In the genomic region with DNA sequence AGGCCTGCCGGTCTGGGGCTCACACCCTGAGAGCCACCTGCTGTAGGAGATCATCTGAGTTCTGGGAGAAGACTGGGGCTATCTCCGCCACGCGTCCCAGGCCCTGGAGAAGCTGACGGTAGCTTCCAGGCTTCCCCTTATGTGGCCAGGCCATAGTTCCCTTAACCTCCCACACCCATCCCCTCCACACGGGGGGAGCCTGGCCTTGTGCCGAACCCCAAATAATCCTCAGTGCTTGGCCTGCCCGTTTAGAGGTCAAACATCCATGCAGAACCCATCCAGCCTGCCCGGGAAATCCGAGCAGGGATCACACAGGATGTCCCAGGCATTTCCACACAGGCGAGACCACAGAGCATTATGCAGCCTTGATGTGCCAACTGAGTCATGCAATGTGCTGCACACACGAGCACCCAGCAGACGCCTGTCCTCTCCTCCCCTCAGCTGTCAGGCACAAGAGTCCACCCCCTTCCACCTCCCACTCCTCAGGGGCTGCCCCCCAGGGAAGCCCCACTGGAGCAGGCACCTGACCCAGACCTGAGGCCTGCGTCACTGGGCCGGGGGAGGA, we compare ENCODE assay signal across 15 cellular contexts.
A peak's percentile ranks its signal among the peaks of the same experiment; 100 is the strongest.
DNase-seq lines count a peak whose midpoint lies in the region; ATAC-seq lines count a peak whose summit lies in the region.
"Had no signal": no experiment of that assay in that cellular context is flagged by ENCODE, and none has a peak within 500 bp of the region (broad histone marks: within the 10 kb centered on the region; RNA-seq: fewer than 3 reads in every experiment).

No MANE protein-coding gene starts in this region.

- DNase-seq in A172 (ENCODE audit: low spot score) = peak; percentile 56
- DNase-seq in ELR (ENCODE audit: low read depth) = peak; percentile 80
- peak; percentile 77 for DNase-seq in astrocyte of the hippocampus (ENCODE audit: low read depth, low spot score)
- peak; percentile 88 for DNase-seq in iris pigment epithelial cell (ENCODE audit: low read depth)
- no peak for DNase-seq in NCI-H2196 treated with DMSO at 0.1 percent for 48 hours (lab: John Stamatoyannopoulos, UW; ENCODE audit: unreplicated experiment)
- DNase-seq in activated T-cell treated with anti-CD3 and anti-CD28 coated beads, Interleukin-2, amount 50 U/mL, for 48 hours = no peak
- no peak for DNase-seq in amygdala (lab: John Stamatoyannopoulos, UW)
- DNase-seq: activated naive CD4-positive, alpha-beta T cell treated with anti-CD3 and anti-CD28 coated beads, Interleukin-2, amount 50 U/mL, for 16 hours; Caco-2; effector memory CD8-positive, alpha-beta T cell; foreskin melanocyte; NCI-H526; retina; substantia nigra had no signal

- ATAC-seq in GM21717 (IDR thresholded peaks at IDR 0.05; ENCODE audit: unreplicated experiment) = no peak
- ATAC-seq: effector memory CD8-positive, alpha-beta T cell had no signal

Comparison
In these comparisons a context has a peak if more than half of its experiments do, and no peak if none do; other contexts are left out.
1. DNase-seq: peak in A172 (single experiment), ELR (single experiment), astrocyte of the hippocampus (single experiment) and iris pigment epithelial cell (single experiment); none in NCI-H2196 treated with DMSO at 0.1 percent for 48 hours (single experiment), activated T-cell treated with anti-CD3 and anti-CD28 coated beads, Interleukin-2, amount 50 U/mL, for 48 hours (0 of 2) and amygdala (0 of 56).